Comparison of ENCODE assay signal across 14 cellular contexts in genomic region chr11:125338886-125339811, GRCh38.
DNase-seq lines count a peak whose midpoint lies in the region; ATAC-seq and TF ChIP-seq lines count a peak whose summit lies in the region.
"Had no signal": no experiment of that assay in that cellular context is flagged by ENCODE, and none has a peak within 500 bp of the region (broad histone marks: within the 10 kb centered on the region; RNA-seq: fewer than 3 reads in every experiment).

No MANE protein-coding gene starts in this region.

- H3K36me3 Mint-ChIP-seq in T-helper 17 cell (ENCODE audit: low read depth), result peaks cover 2% of the 10 kb centered on the region

- no peak for ATAC-seq in T-helper 17 cell
- no peak for ATAC-seq in HG03175 (IDR thresholded peaks at IDR 0.05; ENCODE audit: unreplicated experiment)
- ATAC-seq: left lobe of liver had no signal

- H3K27me3 Mint-ChIP-seq in T-helper 17 cell, result peaks cover 44% of the 10 kb centered on the region

- no peaks in the 10 kb centered on the region for H3K36me3 ChIP-seq in muscle layer of duodenum (ENCODE audit: control insufficient read depth in 1 of 2, insufficient read depth in 2 of 2, low read length in 2 of 2)
- no peaks in the 10 kb centered on the region for H3K36me3 ChIP-seq in tibial artery

- DNase-seq in T-helper 17 cell, result no peak
- peak; percentile 2 for DNase-seq in fibroblast of peridontal ligament (ENCODE audit: extremely low read depth)
- peak in 1 of 2 donors; percentile 66 for DNase-seq in tibial artery
- DNase-seq in NCI-H1436 treated with DMSO at 0.1 percent for 48 hours (lab: John Stamatoyannopoulos, UW), result no peak
- no peak for DNase-seq in cerebellar nuclear complex (lab: John Stamatoyannopoulos, UW)
- DNase-seq in activated naive CD4-positive, alpha-beta T cell (lab: John Stamatoyannopoulos, UW), result no peak
- DNase-seq: caudate nucleus, KBM-7, NCI-H2171 had no signal

- H3K4me3 ChIP-seq in muscle layer of duodenum (ENCODE audit: low read depth in 1 of 2, low read length in 2 of 2) (no peak overlapping the region), tibial artery (no peak overlapping the region)

- peaks cover 2% of the 10 kb centered on the region for H3K4me1 Mint-ChIP-seq in T-helper 17 cell

- H3K9me3 ChIP-seq in T-helper 17 cell (ENCODE audit: control insufficient read depth, low read length, poor library complexity, severe bottlenecking) (no peaks in the 10 kb centered on the region), muscle layer of duodenum (ENCODE audit: control insufficient read depth in 1 of 2, low read length in 2 of 2) (no peaks in the 10 kb centered on the region), tibial artery (no peaks in the 10 kb centered on the region)

- H3K27ac ChIP-seq in muscle layer of duodenum (ENCODE audit: low read length) (peak overlapping the region; percentile 59), tibial artery (peak overlapping the region; percentile 25 to 49)
- H3K27ac ChIP-seq: RWPE1, VCaP had no signal

- H3K27me3 ChIP-seq in muscle layer of duodenum (ENCODE audit: low read depth, low read length), result no peaks in the 10 kb centered on the region
- no peaks in the 10 kb centered on the region for H3K27me3 ChIP-seq in tibial artery

- H3K4me1 ChIP-seq in muscle layer of duodenum (ENCODE audit: control insufficient read depth in 1 of 2, insufficient read depth in 2 of 2, low read length in 2 of 2), result peaks cover 5 to 20% of the 10 kb centered on the region in 2 donors
- peaks cover 0 to 4% (median 0%) of the 10 kb centered on the region in 4 donors for H3K4me1 ChIP-seq in tibial artery

- H3K4me3 Mint-ChIP-seq in T-helper 17 cell, result no peak overlapping the region

- peak overlapping the region; percentile 49 for H3K27ac Mint-ChIP-seq in T-helper 17 cell

- intact Hi-C loops in tibial artery (cut with DNase I; ENCODE audit: low total_unique reads), result no loop called here

- no peak for TF ChIP-seq CTCF in tibial artery (IDR thresholded peaks at IDR 0.05)
